In genomic region chr1:247103777-247104591, GRCh38 we compare ENCODE assay signal across 8 cellular contexts. TPM values are rescaled to one million over a fixed set of nuclear protein-coding genes. Genes with fewer than 3 reads are reported as not detected.
DNase-seq lines count a peak whose midpoint lies in the region; ATAC-seq and TF ChIP-seq lines count a peak whose summit lies in the region.

TSS of gene ZNF669 (minus strand) at chr1:247104356. CDS start at chr1:247104199, 157 bp downstream.

- DNase-seq in AG04450 (ENCODE audit: low read depth, low spot score) (peak; percentile 91), NCI-H2196 treated with DMSO at 0.1 percent for 48 hours (lab: John Stamatoyannopoulos, UW; ENCODE audit: unreplicated experiment) (peak; percentile 63), mammary epithelial cell (peak; percentile 92), iPS-NIHi7 (ENCODE audit: extremely low spot score) (peak; percentile 96), smooth muscle cell (lab: John Stamatoyannopoulos, UW; ENCODE audit: unreplicated experiment) (peak; percentile 76)

- dilution Hi-C loops in mammary epithelial cell (cut with HindIII; ENCODE audit: low sequenced_read_pairs): no loop called here

- ATAC-seq in GM18907 (IDR thresholded peaks at IDR 0.05; ENCODE audit: unreplicated experiment) (peak; percentile 99), HG03139 (IDR thresholded peaks at IDR 0.05; ENCODE audit: unreplicated experiment) (peak; percentile 99)

- H3K4me1 ChIP-seq in mammary epithelial cell (ENCODE audit: insufficient read depth, low read length) (no peaks in the 10 kb centered on the region), smooth muscle cell (ENCODE audit: low read depth) (peaks cover 10% of the 10 kb centered on the region)

- H3K27me3 ChIP-seq in AG04450 (ENCODE audit: control insufficient read depth, insufficient read depth, low read length) (no peaks in the 10 kb centered on the region), mammary epithelial cell (ENCODE audit: insufficient read depth, low read length) (no peaks in the 10 kb centered on the region), smooth muscle cell (ENCODE audit: low read depth) (no peaks in the 10 kb centered on the region)

- in situ Hi-C loops in mammary epithelial cell (cut with MboI; ENCODE audit: low sequenced_read_pairs in 2 of 2): no loop called here

- H3K4me2 ChIP-seq in mammary epithelial cell (ENCODE audit: insufficient read depth, low read depth, low read length): peak within 1 kb of the TSS; percentile 68
- peak within 1 kb of the TSS; percentile 99 for H3K4me2 ChIP-seq in smooth muscle cell

- H3K79me2 ChIP-seq in mammary epithelial cell (ENCODE audit: insufficient read depth, low read length): peaks cover 29% of the 10 kb centered on the region
- H3K79me2 ChIP-seq in smooth muscle cell (ENCODE audit: low read depth): peaks cover 26% of the 10 kb centered on the region

- WGBS in mammary epithelial cell (ENCODE audit: low coverage, missing lambda C conversion rate): 2% methylated on average over 14 of the region's 61 CpGs
- WGBS in smooth muscle cell (ENCODE audit: low lambda C conversion rate): 2% methylated on average over 44 of the region's 61 CpGs

- CTCF ChIA-PET in AG04450 (lab: Charles Lee): interaction anchor here (0.7 kb wide), 1 partner anchor 231 kb away, joined by 5 read pairs; no protein-coding TSS in a partner anchor
- CTCF ChIA-PET in mammary epithelial cell (lab: Charles Lee; ENCODE audit: low non-redundant PET): no interaction called here

- H3K27ac ChIP-seq in AG04450 (ENCODE audit: low read depth, low read length) (peak within 1 kb of the TSS; percentile 97), VCaP (peak within 1 kb of the TSS; percentile 90), mammary epithelial cell (ENCODE audit: insufficient read depth, low read depth, low read length) (peak within 1 kb of the TSS; percentile 80), smooth muscle cell (ENCODE audit: low read depth) (peak within 1 kb of the TSS; percentile 76)

- TF ChIP-seq CTCF in AG04450 (IDR thresholded peaks at IDR 0.05; ENCODE audit: low read depth, low read length): no peak
- TF ChIP-seq CTCF in VCaP (conservative IDR thresholded peaks at IDR 0.05): no peak
- no peak for TF ChIP-seq CTCF in mammary epithelial cell (conservative IDR thresholded peaks at IDR 0.05 in 1 of 2, IDR thresholded peaks at IDR 0.05 in 1 of 2; ENCODE audit: extremely low read depth in 1 of 2, insufficient read depth in 1 of 2, low read depth in 1 of 2, low read length in 2 of 2)
- no peak for TF ChIP-seq CTCF in smooth muscle cell (IDR thresholded peaks at IDR 0.05; ENCODE audit: borderline replicate concordance, insufficient read depth, poor library complexity, severe bottlenecking)

- H3K9ac ChIP-seq in mammary epithelial cell (ENCODE audit: insufficient read depth, low read length) (peak within 1 kb of the TSS; percentile 59), smooth muscle cell (ENCODE audit: low read depth) (peak within 1 kb of the TSS; percentile 80)

- POLR2A ChIA-PET in AG04450 (lab: Yijun Ruan, JAX): no interaction called here

- TSS peak; percentile 40 for BruUV-seq in mammary epithelial cell (replicated peaks; lab: Mats Ljungman, UMichigan)

- H3K4me3 ChIP-seq in AG04450 (ENCODE audit: low read depth, low read length) (peak within 1 kb of the TSS; percentile 99), mammary epithelial cell (replicated peaks in 1 of 3; ENCODE audit: insufficient read depth in 1 of 3, low read depth in 2 of 3, low read length in 3 of 3) (peak within 1 kb of the TSS; percentile 64 to 95 (median 79)), smooth muscle cell (peak within 1 kb of the TSS; percentile 94)

- intact Hi-C loops in mammary epithelial cell (cut with micrococcal nuclease): loop anchor here (1.0 to 2.0 kb wide), 4 partner anchors 26 to 227 kb away; partner anchors contain the start of genes AHCTF1, ZNF496 and ZNF670

- H4K20me1 ChIP-seq in mammary epithelial cell (ENCODE audit: insufficient read depth, low read length) (no peaks in the 10 kb centered on the region), smooth muscle cell (ENCODE audit: low read depth) (no peaks in the 10 kb centered on the region)

- peak within 1 kb of the TSS; percentile 97 for H2AFZ ChIP-seq in mammary epithelial cell (ENCODE audit: low read depth, low read length)
- H2AFZ ChIP-seq in smooth muscle cell (ENCODE audit: low read depth): peak within 1 kb of the TSS; percentile 88

- H3K9me3 ChIP-seq in AG04450 (ENCODE audit: control insufficient read depth, insufficient read depth, low read length): peaks cover 30% of the 10 kb centered on the region
- peaks cover 34% of the 10 kb centered on the region for H3K9me3 ChIP-seq in mammary epithelial cell (replicated peaks; ENCODE audit: insufficient read depth, low read length)
- peaks cover 29% of the 10 kb centered on the region for H3K9me3 ChIP-seq in smooth muscle cell (replicated peaks; ENCODE audit: low read depth)

- no peaks in the 10 kb centered on the region for H3F3A ChIP-seq in smooth muscle cell (ENCODE audit: low read depth)

- H3K36me3 ChIP-seq in mammary epithelial cell (ENCODE audit: insufficient read depth, low read length): peaks cover 19% of the 10 kb centered on the region
- H3K36me3 ChIP-seq in smooth muscle cell (ENCODE audit: low read depth): peaks cover 25% of the 10 kb centered on the region

RNA-seq across cellular contexts. Expression of gene ZNF669, which starts in this region (rescaled TPM):
- polyA plus RNA-seq in AG04450 (2011; rRNA removed) (7.4 and 8.4 TPM in 2 replicates), mammary epithelial cell (3.1 TPM), smooth muscle cell (3.7 and 4.6 TPM in 2 replicates)
- polyA minus RNA-seq in AG04450 (2011; rRNA and poly(A)+ RNA removed): 8.1 and 8.8 TPM in 2 replicates
- total RNA-seq in mammary epithelial cell (1 to 10 TPM; 7.4 to 9.0 TPM), smooth muscle cell (16.3 and 17.2 TPM in 2 replicates)
- 11.7 TPM for polyA minus RNA-seq in mammary epithelial cell

Comparison
In these comparisons a context has a peak if more than half of its experiments do, and no peak if none do; other contexts are left out.
1. Peak in every context shown above with its lines: DNase-seq, ATAC-seq, H3K4me3 ChIP-seq and H3K27ac ChIP-seq.